25 cellular contexts compared by ENCODE assay signal in the genomic region with DNA sequence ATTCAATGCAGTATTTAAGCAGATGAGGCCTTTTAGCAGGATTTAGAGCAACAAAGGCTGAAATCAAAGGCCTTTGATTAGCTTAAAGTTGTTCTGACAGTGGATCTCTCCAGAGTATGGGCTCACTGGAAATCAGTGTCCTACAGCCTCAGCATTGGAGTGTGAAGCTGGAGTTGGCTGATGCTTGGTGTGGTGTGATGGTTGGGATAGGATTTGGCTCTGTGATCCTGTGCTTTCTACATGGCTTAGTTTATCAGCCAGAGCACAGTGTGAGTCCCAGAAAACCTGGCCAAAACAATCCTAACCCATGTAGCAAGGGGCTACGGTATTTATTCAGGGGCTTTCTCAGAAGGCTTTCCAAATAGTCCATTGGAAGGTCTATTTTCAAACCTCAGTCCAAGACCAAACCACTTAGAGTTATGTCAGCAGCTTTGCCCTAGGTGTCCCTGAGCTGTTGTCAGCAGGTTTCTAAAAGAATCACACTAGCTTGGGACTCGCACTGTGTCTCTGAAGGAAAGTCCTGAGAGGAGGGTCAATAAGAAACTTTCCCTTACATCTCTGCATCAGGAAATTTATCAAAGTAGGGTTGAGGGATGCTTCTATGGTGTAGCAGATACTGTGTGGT.
"Had no signal": no experiment of that assay in that cellular context is flagged by ENCODE, and none has a peak within 500 bp of the region (broad histone marks: within the 10 kb centered on the region; RNA-seq: fewer than 3 reads in every experiment).

No MANE protein-coding gene starts in this region.

- H3K27me3 ChIP-seq: breast epithelium, gastroesophageal sphincter, pancreas, right lobe of liver, upper lobe of left lung had no signal

- H3K9me3 ChIP-seq: breast epithelium, gastroesophageal sphincter, pancreas, psoas muscle, right lobe of liver, SK-N-SH, thoracic aorta, upper lobe of left lung had no signal

- H3K4me2 ChIP-seq: SK-N-SH had no signal

- H3K27ac ChIP-seq: breast epithelium, epithelial cell of prostate, gastroesophageal sphincter, pancreas, psoas muscle, right lobe of liver, thoracic aorta, upper lobe of left lung, WERI-Rb-1 had no signal

- H3K9ac ChIP-seq: SK-N-SH had no signal

- ATAC-seq: activated CD8-positive, alpha-beta T cell treated with anti-CD3 and anti-CD28 coated beads, Interleukin-2, amount 10 ng/mL, durations not matched to agents 7 days and 5 days; activated T-helper 17 cell treated with anti-CD3 and anti-CD28 coated beads, Interleukin-2, amount 50 U/mL, for 72 hours; gastroesophageal sphincter; left lobe of liver; naive thymus-derived CD4-positive, alpha-beta T cell; right lobe of liver had no signal

- DNase-seq: activated CD4-positive, alpha-beta T cell treated with anti-CD3 and anti-CD28 coated beads for 1 hour; activated CD4-positive, alpha-beta T cell treated with anti-CD3 and anti-CD28 coated beads, Interleukin-2, amount 50 U/mL, for 1 hour; activated CD8-positive, alpha-beta T cell treated with anti-CD3 and anti-CD28 coated beads, Interleukin-2, amount 10 ng/mL, durations not matched to agents 7 days and 5 days; activated naive CD4-positive, alpha-beta T cell treated with Interleukin-2 at 50 U/mL for 16 hours; activated naive CD8-positive, alpha-beta T cell treated with anti-CD3 and anti-CD28 coated beads for 36 hours; cerebellar nuclear complex; cortex of kidney; kidney; naive thymus-derived CD4-positive, alpha-beta T cell; pancreas; psoas muscle; right lobe of liver; SK-N-SH; small intestine; stimulated activated CD4-positive, alpha-beta T cell treated with anti-CD3 and anti-CD28 coated beads, Interleukin-2, amount 100 ng/mL, for 24 hours; stimulated activated naive CD4-positive, alpha-beta T cell; T-helper 1 cell; upper lobe of left lung; WERI-Rb-1 had no signal

- H3K4me3 ChIP-seq: breast epithelium, gastroesophageal sphincter, pancreas, psoas muscle, right lobe of liver, thoracic aorta, upper lobe of left lung had no signal

- H3K4me1 ChIP-seq: breast epithelium, gastroesophageal sphincter, right lobe of liver, upper lobe of left lung had no signal

- H3K36me3 ChIP-seq: breast epithelium, gastroesophageal sphincter, pancreas, right lobe of liver, thoracic aorta, upper lobe of left lung, WERI-Rb-1 had no signal
